ENCODE assay signal across 27 cellular contexts in the genomic region with DNA sequence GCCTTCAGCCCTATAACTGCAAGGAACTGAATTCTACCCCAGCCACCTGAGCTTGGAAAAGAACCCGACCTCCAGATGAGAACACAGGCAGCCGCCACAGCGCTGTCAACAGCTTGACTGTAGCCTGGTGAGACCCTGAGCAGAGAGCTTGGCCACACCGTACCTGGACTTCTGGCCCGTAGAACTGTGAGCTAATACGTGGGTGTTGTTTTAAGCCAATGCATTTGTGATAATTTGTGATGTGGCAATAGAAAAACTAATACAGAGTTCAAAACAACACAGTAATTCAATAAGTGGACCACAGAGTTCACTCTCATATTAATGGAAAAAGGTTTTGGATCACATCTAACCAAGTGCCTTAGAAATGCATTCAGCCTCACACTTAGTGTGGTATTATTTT.
A peak's percentile ranks its signal among the peaks of the same experiment; 100 is the strongest.
DNase-seq lines count a peak whose midpoint lies in the region; ATAC-seq, FAIRE-seq and TF ChIP-seq lines count a peak whose summit lies in the region.
"Had no signal": no experiment of that assay in that cellular context is flagged by ENCODE, and none has a peak within 500 bp of the region (broad histone marks: within the 10 kb centered on the region; RNA-seq: fewer than 3 reads in every experiment).

No MANE protein-coding gene starts in this region.

- H3K9me3 ChIP-seq in liver (ENCODE audit: control insufficient read depth in 4 of 4, low read length in 3 of 4), result no peaks in the 10 kb centered on the region
- H3K9me3 ChIP-seq: BE2C; BLaER1 treated with 17β-estradiol and CSF1 and Interleukin-3, amounts not matched to agents 10 nM and 100 nM had no signal

- no peaks in the 10 kb centered on the region for H3K27me3 ChIP-seq in liver (ENCODE audit: control insufficient read depth in 4 of 4, insufficient read depth in 4 of 4, low read length in 3 of 4)
- H3K27me3 ChIP-seq: BE2C; BLaER1 treated with 17β-estradiol and CSF1 and Interleukin-3, amounts not matched to agents 10 nM and 100 nM had no signal

- DNase-seq in activated T-cell treated with anti-CD3 and anti-CD28 coated beads, Interleukin-2, amount 50 U/mL, for 72 hours, result no peak
- no peak for DNase-seq in activated T-cell treated with anti-CD3 and anti-CD28 coated beads, Interleukin-2, amount 50 U/mL, for 24 hours
- DNase-seq in natural killer cell treated with Interleukin-12 subunit alpha and Interleukin-12 subunit beta and Interleukin-15 and Interleukin-18, amount 100 ng/mL, for 72 hours (ENCODE audit: low spot score), result no peak
- DNase-seq in HEK293T (ENCODE audit: extremely low spot score), result no peak
- DNase-seq in GM12892 (ENCODE audit: insufficient read length), result no peak
- no peak for DNase-seq in SKM-1 treated with dmso at 0.1 percent for 144 hours (lab: John Stamatoyannopoulos, UW; ENCODE audit: unreplicated experiment)
- DNase-seq: ACHN; AML-193; BE2C; CD4-positive, alpha-beta T cell; CD8-positive, alpha-beta memory T cell; DMS 273 treated with DMSO at 0.1 percent for 48 hours; DMS79; EL; GDM1; H9; HFFc6 had no signal

- FAIRE-seq in GM12892 (lab: Jason Lieb, UNC), result no peak
- FAIRE-seq: A204.1, D721Med, GM12878, GM18507 had no signal

- H3K27ac Mint-ChIP-seq in activated T-cell treated with anti-CD3 and anti-CD28 coated beads, Interleukin-2, amount 50 U/mL, for 72 hours, result peak overlapping the region; percentile 28
- H3K27ac Mint-ChIP-seq in activated T-cell treated with anti-CD3 and anti-CD28 coated beads, Interleukin-2, amount 50 U/mL, for 24 hours, result no peak overlapping the region
- peak overlapping the region in 1 of 2 donors; percentile 91 for H3K27ac Mint-ChIP-seq in natural killer cell treated with Interleukin-12 subunit alpha and Interleukin-12 subunit beta and Interleukin-15 and Interleukin-18, amount 100 ng/mL, for 72 hours
- H3K27ac Mint-ChIP-seq: CD14-positive monocyte; CD4-positive, alpha-beta T cell; CD8-positive, alpha-beta memory T cell; GM23338; H9; HFFc6 had no signal

- H3K9ac ChIP-seq in liver (ENCODE audit: low read depth in 1 of 2, low read length in 2 of 2), result peak overlapping the region in 1 of 2 donors; percentile 7
- H3K9ac ChIP-seq: BLaER1 treated with 17β-estradiol and CSF1 and Interleukin-3, amounts not matched to agents 10 nM and 100 nM had no signal

- no peaks in the 10 kb centered on the region for H3K36me3 Mint-ChIP-seq in activated T-cell treated with anti-CD3 and anti-CD28 coated beads, Interleukin-2, amount 50 U/mL, for 72 hours (ENCODE audit: insufficient read depth in 2 of 2)
- H3K36me3 Mint-ChIP-seq in activated T-cell treated with anti-CD3 and anti-CD28 coated beads, Interleukin-2, amount 50 U/mL, for 24 hours (ENCODE audit: low read depth), result no peaks in the 10 kb centered on the region
- no peaks in the 10 kb centered on the region for H3K36me3 Mint-ChIP-seq in natural killer cell treated with Interleukin-12 subunit alpha and Interleukin-12 subunit beta and Interleukin-15 and Interleukin-18, amount 100 ng/mL, for 72 hours
- H3K36me3 Mint-ChIP-seq: CD14-positive monocyte; CD8-positive, alpha-beta memory T cell had no signal

- H3K27me3 Mint-ChIP-seq in activated T-cell treated with anti-CD3 and anti-CD28 coated beads, Interleukin-2, amount 50 U/mL, for 72 hours (ENCODE audit: low read depth), result peaks cover 6% of the 10 kb centered on the region
- H3K27me3 Mint-ChIP-seq in activated T-cell treated with anti-CD3 and anti-CD28 coated beads, Interleukin-2, amount 50 U/mL, for 24 hours, result no peaks in the 10 kb centered on the region
- no peaks in the 10 kb centered on the region for H3K27me3 Mint-ChIP-seq in natural killer cell treated with Interleukin-12 subunit alpha and Interleukin-12 subunit beta and Interleukin-15 and Interleukin-18, amount 100 ng/mL, for 72 hours
- H3K27me3 Mint-ChIP-seq: CD4-positive, alpha-beta T cell had no signal

- 34% methylated on average over 6 of the region's 6 CpGs for WGBS in liver

- peak; percentile 39 to 44 for TF ChIP-seq RAD21 in liver (IDR thresholded peaks at IDR 0.05)

- no peaks in the 10 kb centered on the region for H3K9me3 Mint-ChIP-seq in activated T-cell treated with anti-CD3 and anti-CD28 coated beads, Interleukin-2, amount 50 U/mL, for 72 hours
- H3K9me3 Mint-ChIP-seq in activated T-cell treated with anti-CD3 and anti-CD28 coated beads, Interleukin-2, amount 50 U/mL, for 24 hours, result no peaks in the 10 kb centered on the region
- H3K9me3 Mint-ChIP-seq in natural killer cell treated with Interleukin-12 subunit alpha and Interleukin-12 subunit beta and Interleukin-15 and Interleukin-18, amount 100 ng/mL, for 72 hours, result no peaks in the 10 kb centered on the region
- H3K9me3 Mint-ChIP-seq: CD4-positive, alpha-beta T cell; CD8-positive, alpha-beta memory T cell; GM23338; HFFc6 had no signal

- POLR2A ChIA-PET in HEK293T (lab: Yijun Ruan, JAX), result no interaction called here

- TF ChIP-seq CTCF in liver (IDR thresholded peaks at IDR 0.05; ENCODE audit: low read depth, low read length, missing input control), result no peak

- H3K4me3 ChIP-seq in liver (ENCODE audit: low read depth in 1 of 3, low read length in 3 of 3), result no peak overlapping the region
- H3K4me3 ChIP-seq: BLaER1 treated with 17β-estradiol and CSF1 and Interleukin-3, amounts not matched to agents 10 nM and 100 nM; GM12878; GM23338 had no signal

- CTCF ChIA-PET in HEK293T (lab: Yijun Ruan, JAX), result interaction anchor here (1.5 kb wide), 1 partner anchor 10 kb away, joined by 5 read pairs; no protein-coding TSS in a partner anchor

- ATAC-seq in activated T-cell treated with anti-CD3 and anti-CD28 coated beads, Interleukin-2, amount 50 U/mL, for 72 hours (replicated peaks in 1 of 2), result no peak
- no peak for ATAC-seq in natural killer cell treated with Interleukin-12 subunit alpha and Interleukin-12 subunit beta and Interleukin-15 and Interleukin-18, amount 100 ng/mL, for 72 hours
- ATAC-seq: GM12878, GM23338, HCT116 had no signal

- H3K27ac ChIP-seq in liver (ENCODE audit: low read depth in 1 of 2, low read length in 2 of 2), result peak overlapping the region; percentile 51 to 79
- H3K27ac ChIP-seq: 22Rv1; BLaER1 treated with 17β-estradiol and CSF1 and Interleukin-3, amounts not matched to agents 10 nM and 100 nM had no signal

- peaks cover 5 to 13% (median 12%) of the 10 kb centered on the region in 4 donors for H3K4me1 ChIP-seq in liver (ENCODE audit: control insufficient read depth in 4 of 4, insufficient read depth in 4 of 4, low read length in 3 of 4)
- H3K4me1 ChIP-seq: BE2C had no signal

- H3K4me1 Mint-ChIP-seq in activated T-cell treated with anti-CD3 and anti-CD28 coated beads, Interleukin-2, amount 50 U/mL, for 72 hours (ENCODE audit: low read depth), result peaks cover 18% of the 10 kb centered on the region
- H3K4me1 Mint-ChIP-seq in activated T-cell treated with anti-CD3 and anti-CD28 coated beads, Interleukin-2, amount 50 U/mL, for 24 hours (ENCODE audit: low read depth), result peaks cover 14% of the 10 kb centered on the region
- H3K4me1 Mint-ChIP-seq in natural killer cell treated with Interleukin-12 subunit alpha and Interleukin-12 subunit beta and Interleukin-15 and Interleukin-18, amount 100 ng/mL, for 72 hours (ENCODE audit: low read depth in 2 of 2), result peaks cover 20 to 32% of the 10 kb centered on the region in 2 donors

- no peak overlapping the region for H3K4me3 Mint-ChIP-seq in activated T-cell treated with anti-CD3 and anti-CD28 coated beads, Interleukin-2, amount 50 U/mL, for 72 hours
- H3K4me3 Mint-ChIP-seq in activated T-cell treated with anti-CD3 and anti-CD28 coated beads, Interleukin-2, amount 50 U/mL, for 24 hours, result no peak overlapping the region
- H3K4me3 Mint-ChIP-seq in natural killer cell treated with Interleukin-12 subunit alpha and Interleukin-12 subunit beta and Interleukin-15 and Interleukin-18, amount 100 ng/mL, for 72 hours, result peak overlapping the region; percentile 43
- H3K4me3 Mint-ChIP-seq: CD14-positive monocyte; CD4-positive, alpha-beta T cell; CD8-positive, alpha-beta memory T cell; GM23338; H9; HFFc6 had no signal

- TF ChIP-seq POLR2A in GM12892 (IDR thresholded peaks at IDR 0.05; ENCODE audit: low read depth, low read length), result no peak

- no peaks in the 10 kb centered on the region for H3K36me3 ChIP-seq in liver (ENCODE audit: control insufficient read depth in 4 of 4, insufficient read depth in 3 of 4, low read depth in 1 of 4, low read length in 3 of 4)
- H3K36me3 ChIP-seq: BE2C; BLaER1 treated with 17β-estradiol and CSF1 and Interleukin-3, amounts not matched to agents 10 nM and 100 nM had no signal

TF ChIP-seq in liver, 16 proteins besides CTCF, POLR2A, EP300 and RAD21 (continues in another document):
- TF ChIP-seq NR2F2 (IDR thresholded peaks at IDR 0.05) (no peak), FOXA2 (IDR thresholded peaks at IDR 0.05) (peak; percentile 32), HNF4A (conservative IDR thresholded peaks at IDR 0.05) (peak; percentile 87 to 88)

TF ChIP-seq in HEK293T, 16 proteins besides CTCF, POLR2A, EP300 and RAD21:
- no peak for TF ChIP-seq CTBP1 (IDR thresholded peaks at IDR 0.05; ENCODE audit: borderline replicate concordance)
